ENCODE assay signal across 20 cellular contexts in genomic region chr16:23378256-23378655, GRCh38.
DNase-seq lines count a peak whose midpoint lies in the region; ATAC-seq and TF ChIP-seq lines count a peak whose summit lies in the region.
"Had no signal": no experiment of that assay in that cellular context is flagged by ENCODE, and none has a peak within 500 bp of the region (broad histone marks: within the 10 kb centered on the region; RNA-seq: fewer than 3 reads in every experiment).

No MANE protein-coding gene starts in this region.

- H3K27me3 Mint-ChIP-seq in chondrocyte (ENCODE audit: low read depth), result peaks cover 19% of the 10 kb centered on the region
- H3K27me3 Mint-ChIP-seq in progenitor cell of endocrine pancreas, result peaks cover 15% of the 10 kb centered on the region

- no peak overlapping the region for H3K4me3 ChIP-seq in lower lobe of right lung
- H3K4me3 ChIP-seq: BLaER1, GM12878 had no signal

- no peak overlapping the region for H3K27ac Mint-ChIP-seq in chondrocyte (ENCODE audit: unreplicated experiment)
- peak overlapping the region; percentile 73 for H3K27ac Mint-ChIP-seq in progenitor cell of endocrine pancreas
- H3K27ac Mint-ChIP-seq: CD4-positive, alpha-beta memory T cell had no signal

- H3K4me1 Mint-ChIP-seq in chondrocyte (ENCODE audit: low read depth) (no peaks in the 10 kb centered on the region), progenitor cell of endocrine pancreas (ENCODE audit: low read depth) (no peaks in the 10 kb centered on the region)
- H3K4me1 Mint-ChIP-seq: CD14-positive monocyte; CD4-positive, alpha-beta memory T cell; CD4-positive, CD25-positive, alpha-beta regulatory T cell; CD8-positive, alpha-beta memory T cell had no signal

- TF ChIP-seq CTCF in chondrocyte (IDR thresholded peaks at IDR 0.05) (no peak), lower lobe of right lung (IDR thresholded peaks at IDR 0.05) (no peak), progenitor cell of endocrine pancreas (IDR thresholded peaks at IDR 0.05; ENCODE audit: unreplicated experiment) (no peak)

- H3K27ac ChIP-seq in lower lobe of right lung, result no peak overlapping the region
- H3K27ac ChIP-seq: BLaER1 had no signal

- H3K4me3 Mint-ChIP-seq in chondrocyte (ENCODE audit: unreplicated experiment) (no peak overlapping the region), progenitor cell of endocrine pancreas (ENCODE audit: low read depth) (no peak overlapping the region)
- H3K4me3 Mint-ChIP-seq: CD14-positive monocyte; CD4-positive, alpha-beta memory T cell; CD8-positive, alpha-beta memory T cell had no signal

- no peaks in the 10 kb centered on the region for H3K36me3 ChIP-seq in lower lobe of right lung
- H3K36me3 ChIP-seq: BE2C, BLaER1 had no signal

- DNase-seq in chondrocyte (ENCODE audit: low spot score) (peak; percentile 71), lower lobe of right lung (peak; percentile 27), progenitor cell of endocrine pancreas (ENCODE audit: low spot score, unreplicated experiment) (no peak), DMS153 (lab: John Stamatoyannopoulos, UW) (no peak), G401 (ENCODE audit: low spot score) (no peak), NCI-H2107 (lab: John Stamatoyannopoulos, UW) (no peak)
- DNase-seq: 8988T; ACHN; BE2C; C1 segment of cervical spinal cord; CD4-positive, alpha-beta memory T cell; CD4-positive, CD25-positive, alpha-beta regulatory T cell; CD8-positive, alpha-beta memory T cell; COR-L47; DMS 273 treated with DMSO at 0.1 percent for 48 hours; DMS79 treated with DMSO at 0.1 percent for 48 hours; GDM1 had no signal

- ATAC-seq in lower lobe of right lung, result no peak
- ATAC-seq: GM12878 had no signal

- H3K9me3 Mint-ChIP-seq in chondrocyte (ENCODE audit: low read depth) (no peaks in the 10 kb centered on the region), progenitor cell of endocrine pancreas (ENCODE audit: low read depth) (no peaks in the 10 kb centered on the region)
- H3K9me3 Mint-ChIP-seq: CD4-positive, alpha-beta memory T cell; CD8-positive, alpha-beta memory T cell had no signal

- no peaks in the 10 kb centered on the region for H3K4me1 ChIP-seq in lower lobe of right lung
- H3K4me1 ChIP-seq: BE2C, BLaER1 had no signal

- in situ Hi-C loops in G401 (cut with HindIII; ENCODE audit: low sequenced_read_pairs), result no loop called here

- no peaks in the 10 kb centered on the region for H3K27me3 ChIP-seq in lower lobe of right lung (ENCODE audit: low read depth)
- H3K27me3 ChIP-seq: BE2C, BLaER1 had no signal

- H3K36me3 Mint-ChIP-seq in chondrocyte (ENCODE audit: low read depth) (no peaks in the 10 kb centered on the region), progenitor cell of endocrine pancreas (ENCODE audit: insufficient read depth) (no peaks in the 10 kb centered on the region)
- H3K36me3 Mint-ChIP-seq: CD14-positive monocyte; CD4-positive, alpha-beta memory T cell; CD4-positive, CD25-positive, alpha-beta regulatory T cell; CD8-positive, alpha-beta memory T cell had no signal

- intact Hi-C loops in lower lobe of right lung (cut with DNase I), result no loop called here

- no peaks in the 10 kb centered on the region for H3K9me3 ChIP-seq in lower lobe of right lung
- H3K9me3 ChIP-seq: BE2C, BLaER1 had no signal

Comparison
In these comparisons a context has a peak if more than half of its experiments do, and no peak if none do; other contexts are left out.
1. DNase-seq: peak in chondrocyte (single experiment) and lower lobe of right lung (single experiment); none in progenitor cell of endocrine pancreas (single experiment), DMS153 (single experiment), G401 (single experiment) and NCI-H2107 (single experiment).